Comparison of ENCODE assay signal across 1 cellular context in the genomic region with DNA sequence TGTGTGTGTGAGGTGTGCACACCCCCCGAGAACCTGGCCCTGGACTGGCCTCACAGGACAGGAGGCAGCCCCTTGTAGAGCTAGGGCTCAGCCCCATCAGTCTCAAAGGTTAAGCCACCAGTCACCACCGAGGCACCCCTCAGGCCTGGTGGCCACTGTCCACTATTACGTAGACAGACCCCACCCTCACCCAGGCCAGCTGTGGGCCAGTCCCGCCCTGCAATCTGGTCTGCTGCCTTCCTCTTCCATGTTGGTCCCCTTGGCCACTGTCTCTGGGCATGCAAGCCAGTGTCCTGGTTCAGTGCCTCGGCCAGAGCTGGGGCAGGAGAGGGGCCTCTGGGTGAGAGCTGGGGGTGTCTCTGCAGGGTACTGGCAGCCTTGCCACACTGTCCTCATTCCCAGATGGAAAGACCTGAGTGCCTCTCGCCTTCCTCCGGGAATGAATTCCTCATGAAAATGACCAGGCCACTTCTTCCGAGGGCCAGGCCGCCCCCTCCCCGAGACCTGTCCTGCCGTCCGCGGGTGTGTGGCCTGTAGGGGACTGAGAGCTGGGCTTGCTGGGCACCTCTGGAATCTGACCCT.
TF ChIP-seq lines count a peak whose summit lies in the region.

No MANE protein-coding gene starts in this region.

TF ChIP-seq in SK-N-SH treated with all-trans-retinoic acid at 6 μM for 48 hours, 23 proteins besides CTCF, POLR2A, EP300 and RAD21 (continued from another document):
- TF ChIP-seq, protein P1, sequence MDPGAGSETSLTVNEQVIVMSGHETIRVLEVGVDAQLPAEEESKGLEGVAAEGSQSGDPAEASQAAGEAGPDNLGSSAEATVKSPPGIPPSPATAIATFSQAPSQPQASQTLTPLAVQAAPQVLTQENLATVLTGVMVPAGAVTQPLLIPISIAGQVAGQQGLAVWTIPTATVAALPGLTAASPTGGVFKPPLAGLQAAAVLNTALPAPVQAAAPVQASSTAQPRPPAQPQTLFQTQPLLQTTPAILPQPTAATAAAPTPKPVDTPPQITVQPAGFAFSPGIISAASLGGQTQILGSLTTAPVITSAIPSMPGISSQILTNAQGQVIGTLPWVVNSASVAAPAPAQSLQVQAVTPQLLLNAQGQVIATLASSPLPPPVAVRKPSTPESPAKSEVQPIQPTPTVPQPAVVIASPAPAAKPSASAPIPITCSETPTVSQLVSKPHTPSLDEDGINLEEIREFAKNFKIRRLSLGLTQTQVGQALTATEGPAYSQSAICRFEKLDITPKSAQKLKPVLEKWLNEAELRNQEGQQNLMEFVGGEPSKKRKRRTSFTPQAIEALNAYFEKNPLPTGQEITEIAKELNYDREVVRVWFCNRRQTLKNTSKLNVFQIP (CRISPR knock-in tag; IDR thresholded peaks at IDR 0.05; ENCODE audit: borderline replicate concordance, low read depth), result no peak
- no peak for TF ChIP-seq ZC3H10 (CRISPR knock-in tag; IDR thresholded peaks at IDR 0.05)
- TF ChIP-seq TOX (CRISPR knock-in tag; IDR thresholded peaks at IDR 0.05; ENCODE audit: borderline replicate concordance), result no peak
